Comparison of ENCODE assay signal across 8 cellular contexts in genomic region chr12:101671157-101671791, GRCh38. TPM values are rescaled to one million over a fixed set of nuclear protein-coding genes. Genes with fewer than 3 reads are reported as not detected.
A peak's percentile ranks its signal among the peaks of the same experiment; 100 is the strongest.
DNase-seq lines count a peak whose midpoint lies in the region; ATAC-seq and TF ChIP-seq lines count a peak whose summit lies in the region.

No MANE protein-coding gene starts in this region.

- POLR2A ChIA-PET in activated CD4-positive, alpha-beta memory T cell treated with anti-CD3 and anti-CD28 coated beads, Interleukin-2, amount 10 ng/mL, durations not matched to agents 7 days and 5 days (lab: Charles Lee): interaction anchor here (0.6 kb wide), 1 partner anchor 27 kb away, joined by 3 read pairs; no protein-coding TSS in a partner anchor

- H3K9me3 Mint-ChIP-seq in CD14-positive monocyte: no peaks in the 10 kb centered on the region
- no peaks in the 10 kb centered on the region for H3K9me3 Mint-ChIP-seq in activated CD4-positive, alpha-beta memory T cell treated with anti-CD3 and anti-CD28 coated beads, Interleukin-2, amount 10 ng/mL, durations not matched to agents 7 days and 5 days

- ATAC-seq in GM19395 (IDR thresholded peaks at IDR 0.05; ENCODE audit: unreplicated experiment) (peak; percentile 87), HG03378 (IDR thresholded peaks at IDR 0.05; ENCODE audit: unreplicated experiment) (peak; percentile 91)

- H3K4me1 Mint-ChIP-seq in CD14-positive monocyte: peaks cover 37% of the 10 kb centered on the region
- H3K4me1 Mint-ChIP-seq in activated CD4-positive, alpha-beta memory T cell treated with anti-CD3 and anti-CD28 coated beads, Interleukin-2, amount 10 ng/mL, durations not matched to agents 7 days and 5 days: peaks cover 21% of the 10 kb centered on the region

- CTCF ChIA-PET in activated CD4-positive, alpha-beta memory T cell treated with anti-CD3 and anti-CD28 coated beads, Interleukin-2, amount 10 ng/mL, durations not matched to agents 7 days and 5 days (lab: Charles Lee): no interaction called here

- H3K4me3 Mint-ChIP-seq in CD14-positive monocyte: peak overlapping the region; percentile 56 to 80
- peak overlapping the region; percentile 29 for H3K4me3 Mint-ChIP-seq in activated CD4-positive, alpha-beta memory T cell treated with anti-CD3 and anti-CD28 coated beads, Interleukin-2, amount 10 ng/mL, durations not matched to agents 7 days and 5 days

- DNase-seq in CD14-positive monocyte (ENCODE audit: low spot score) (peak; percentile 57), mucosa of gallbladder (ENCODE audit: low spot score) (peak; percentile 27), middle frontal gyrus (ENCODE audit: extremely low spot score, low spot score) (no peak), NCI-H1417 (lab: John Stamatoyannopoulos, UW) (no peak)
- DNase-seq in activated CD4-positive, alpha-beta memory T cell treated with anti-CD3 and anti-CD28 coated beads, Interleukin-2, amount 10 ng/mL, durations not matched to agents 7 days and 5 days: peak; percentile 59
- DNase-seq in activated CD4-positive, CD25-positive, alpha-beta regulatory T cell treated with anti-CD3 and anti-CD28 coated beads, Interleukin-2, amount 50 U/mL, for 72 hours: no peak

- intact Hi-C loops in CD14-positive monocyte (cut with micrococcal nuclease): loop anchor here in 1 of 2 donors (10.0 kb wide), 1 partner anchor 56 kb away; no protein-coding TSS in a partner anchor

- peaks cover 0 to 2% (median 0%) of the 10 kb centered on the region in 3 donors for H3K27me3 Mint-ChIP-seq in CD14-positive monocyte (ENCODE audit: low read depth in 3 of 3)
- H3K27me3 Mint-ChIP-seq in activated CD4-positive, alpha-beta memory T cell treated with anti-CD3 and anti-CD28 coated beads, Interleukin-2, amount 10 ng/mL, durations not matched to agents 7 days and 5 days: peaks cover 10% of the 10 kb centered on the region

- H3K36me3 Mint-ChIP-seq in CD14-positive monocyte: no peaks in the 10 kb centered on the region
- H3K36me3 Mint-ChIP-seq in activated CD4-positive, alpha-beta memory T cell treated with anti-CD3 and anti-CD28 coated beads, Interleukin-2, amount 10 ng/mL, durations not matched to agents 7 days and 5 days (ENCODE audit: low read depth): no peaks in the 10 kb centered on the region

- H3K27ac Mint-ChIP-seq in CD14-positive monocyte: peak overlapping the region; percentile 91 to 98 (median 94)
- peak overlapping the region; percentile 18 for H3K27ac Mint-ChIP-seq in activated CD4-positive, alpha-beta memory T cell treated with anti-CD3 and anti-CD28 coated beads, Interleukin-2, amount 10 ng/mL, durations not matched to agents 7 days and 5 days

- no peak for TF ChIP-seq CTCF in CD14-positive monocyte (IDR thresholded peaks at IDR 0.05)

RNA-seq across cellular contexts. Expression of gene CHPT1, which starts 26.2 kb away (rescaled TPM):
- polyA plus RNA-seq in CD14-positive monocyte: 10 to 100 TPM; 30.9 to 92.7 TPM
- total RNA-seq in activated CD4-positive, alpha-beta memory T cell treated with anti-CD3 and anti-CD28 coated beads, Interleukin-2, amount 10 ng/mL, durations not matched to agents 7 days and 5 days: 10 to 100 TPM; 17.0 to 17.3 TPM
- total RNA-seq in mucosa of gallbladder: 88.7 TPM

Comparison
In these comparisons a context has a peak if more than half of its experiments do, and no peak if none do; other contexts are left out.
1. DNase-seq: peak in CD14-positive monocyte (single experiment), activated CD4-positive, alpha-beta memory T cell treated with anti-CD3 and anti-CD28 coated beads, Interleukin-2, amount 10 ng/mL, durations not matched to agents 7 days and 5 days (single experiment) and mucosa of gallbladder (single experiment); none in middle frontal gyrus (single experiment), activated CD4-positive, CD25-positive, alpha-beta regulatory T cell treated with anti-CD3 and anti-CD28 coated beads, Interleukin-2, amount 50 U/mL, for 72 hours (single experiment) and NCI-H1417 (0 of 3).